21 cellular contexts compared by ENCODE assay signal in the genomic region with DNA sequence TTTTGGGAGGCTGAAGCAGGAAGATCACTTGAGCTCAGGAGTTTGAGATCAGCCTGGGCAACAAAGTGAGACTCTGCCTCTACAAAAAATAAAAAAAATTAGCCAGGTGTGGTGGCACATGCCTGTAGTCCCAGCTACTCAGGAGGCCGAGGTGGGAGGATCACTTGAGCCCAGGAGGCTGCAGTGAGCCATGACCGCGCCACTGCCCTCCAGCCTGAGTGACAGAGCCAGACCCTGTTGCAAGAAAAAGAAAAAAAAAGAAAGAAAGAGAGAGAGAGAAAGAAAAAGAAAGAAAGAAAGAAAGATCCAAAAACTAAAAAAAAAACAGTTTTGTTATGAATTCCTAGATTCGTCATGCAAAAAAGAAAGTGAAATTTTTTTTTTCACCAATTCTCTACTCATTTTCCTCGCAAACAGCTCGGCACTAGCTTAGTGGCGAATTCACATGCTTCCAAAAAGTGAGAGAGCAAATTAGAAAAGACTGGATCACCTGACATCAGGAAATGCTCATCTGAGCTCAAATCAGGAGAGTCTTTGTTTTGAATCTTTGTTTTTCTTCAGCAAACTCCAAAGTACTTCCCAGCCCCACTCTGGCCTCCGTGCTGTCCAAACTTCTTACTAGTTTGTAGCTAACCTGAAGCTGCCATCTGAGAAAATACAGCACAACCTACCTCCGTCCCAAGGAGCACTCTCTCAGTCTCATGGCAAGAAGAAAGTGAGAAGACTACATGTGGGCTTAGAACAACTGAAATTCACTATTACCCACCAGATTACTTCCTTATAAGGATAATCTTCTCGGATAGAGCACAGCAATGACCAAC. TPM values are rescaled to one million over a fixed set of nuclear protein-coding genes. Genes with fewer than 3 reads are reported as not detected.
A peak's percentile ranks its signal among the peaks of the same experiment; 100 is the strongest.
DNase-seq lines count a peak whose midpoint lies in the region; ATAC-seq, FAIRE-seq and TF ChIP-seq lines count a peak whose summit lies in the region.
"Had no signal": no experiment of that assay in that cellular context is flagged by ENCODE, and none has a peak within 500 bp of the region (broad histone marks: within the 10 kb centered on the region; RNA-seq: fewer than 3 reads in every experiment).

No MANE protein-coding gene starts in this region.

- DNase-seq in HFFc6 (no peak), K562 (ENCODE audit: extremely low read depth in 1 of 4, low spot score in 3 of 4) (no peak), type B pancreatic cell (ENCODE audit: extremely low spot score, unreplicated experiment) (no peak), NCI-H128 (lab: John Stamatoyannopoulos, UW; ENCODE audit: unreplicated experiment) (no peak)
- DNase-seq in activated naive CD4-positive, alpha-beta T cell treated with anti-CD3 and anti-CD28 coated beads for 36 hours, result no peak
- DNase-seq: ACHN; activated CD4-positive, alpha-beta T cell treated with anti-CD3 and anti-CD28 coated beads for 1 hour; activated CD8-positive, alpha-beta memory T cell treated with anti-CD3 and anti-CD28 coated beads, Interleukin-2, amount 50 U/mL, for 48 hours; activated naive CD4-positive, alpha-beta T cell treated with anti-CD3 and anti-CD28 coated beads, Interleukin-2, amount 10 ng/mL, durations not matched to agents 7 days and 5 days; CD8-positive, alpha-beta T cell; islet precursor cell; naive thymus-derived CD8-positive, alpha-beta T cell; NCI-H2107; NCI-H526; stomach had no signal

- no peaks in the 10 kb centered on the region for H4K20me1 ChIP-seq in K562 (replicated peaks; ENCODE audit: control insufficient read depth, insufficient read depth, low read length)

- TF ChIP-seq CTCF in HFFc6 (IDR thresholded peaks at IDR 0.05) (no peak), K562 (IDR thresholded peaks at IDR 0.05 in 2 of 3, conservative IDR thresholded peaks at IDR 0.05 in 1 of 3; ENCODE audit: insufficient read depth in 2 of 3, low read depth in 1 of 3, low read length in 3 of 3) (no peak), nephron (IDR thresholded peaks at IDR 0.05; ENCODE audit: unreplicated experiment in 3 of 3) (no peak), type B pancreatic cell (conservative IDR thresholded peaks at IDR 0.05) (no peak)

- CTCF ChIA-PET in K562 (lab: Yijun Ruan, JAX; ENCODE audit: low intra/inter-chr PET ratio), result no interaction called here
- CTCF ChIA-PET in activated naive CD4-positive, alpha-beta T cell treated with anti-CD3 and anti-CD28 coated beads for 36 hours (lab: Charles Lee), result interaction anchor here (0.7 to 1.6 kb wide), 5 partner anchors 8 to 179 kb away, joined by 3 to 10 read pairs (median 4); no protein-coding TSS in a partner anchor

- WGBS in K562 (ENCODE audit: insufficient coverage, low coverage, missing lambda C conversion rate), result 1% methylated on average over 9 of the region's 10 CpGs

- H3K9me3 Mint-ChIP-seq in HFFc6 (no peaks in the 10 kb centered on the region; the same call in 1 of the 2 replicates), nephron (peaks cover 12% of the 10 kb centered on the region), type B pancreatic cell (no peaks in the 10 kb centered on the region)
- H3K9me3 Mint-ChIP-seq in activated naive CD4-positive, alpha-beta T cell treated with anti-CD3 and anti-CD28 coated beads for 36 hours, result peaks cover 2% of the 10 kb centered on the region
- H3K9me3 Mint-ChIP-seq: activated naive CD4-positive, alpha-beta T cell treated with anti-CD3 and anti-CD28 coated beads, Interleukin-2, amount 10 ng/mL, durations not matched to agents 7 days and 5 days had no signal

- H3K9me1 ChIP-seq in K562 (ENCODE audit: control insufficient read depth, insufficient read depth, low read length), result no peaks in the 10 kb centered on the region

- no TSS peak for BruUV-seq in K562 (replicated peaks; lab: Mats Ljungman, UMichigan)

- peak overlapping the region; percentile 42 for H3K4me3 Mint-ChIP-seq in HFFc6
- peak overlapping the region in 1 of 3 experiments; percentile 4 for H3K4me3 Mint-ChIP-seq in nephron
- no peak overlapping the region for H3K4me3 Mint-ChIP-seq in activated naive CD4-positive, alpha-beta T cell treated with anti-CD3 and anti-CD28 coated beads for 36 hours
- no peak overlapping the region for H3K4me3 Mint-ChIP-seq in type B pancreatic cell
- H3K4me3 Mint-ChIP-seq: activated naive CD4-positive, alpha-beta T cell treated with anti-CD3 and anti-CD28 coated beads, Interleukin-2, amount 10 ng/mL, durations not matched to agents 7 days and 5 days; brain; CD8-positive, alpha-beta T cell had no signal

- H3K27me3 ChIP-seq in ACC112 (ENCODE audit: insufficient read depth, low read length) (no peaks in the 10 kb centered on the region), K562 (ENCODE audit: control insufficient read depth in 2 of 2, insufficient read depth in 2 of 2, low read length in 2 of 2) (no peaks in the 10 kb centered on the region)
- H3K27me3 ChIP-seq: stomach had no signal

- peak overlapping the region; percentile 97 for H2AFZ ChIP-seq in ACC112 (ENCODE audit: low read length, unreplicated experiment)
- H2AFZ ChIP-seq in K562 (ENCODE audit: low read depth, low read length), result 0 out of 2 replicates have a peak overlapping the region, but pooled peaks have one; percentile 14

- intact Hi-C loops in K562 (cut with micrococcal nuclease), result no loop called here
- intact Hi-C loops in activated naive CD4-positive, alpha-beta T cell treated with anti-CD3 and anti-CD28 coated beads for 36 hours (cut with micrococcal nuclease), result no loop called here

- H3K4me1 ChIP-seq in ACC112 (ENCODE audit: control insufficient read depth, insufficient read depth, low read length, unreplicated experiment) (no peaks in the 10 kb centered on the region), K562 (replicated peaks in 1 of 2; ENCODE audit: control insufficient read depth in 2 of 2, insufficient read depth in 2 of 2, low read length in 2 of 2) (no peaks in the 10 kb centered on the region)
- H3K4me1 ChIP-seq: stomach had no signal

- H3K9me3 ChIP-seq in K562 (replicated peaks; ENCODE audit: control insufficient read depth, insufficient read depth, low read depth, low read length), result no peaks in the 10 kb centered on the region
- H3K9me3 ChIP-seq: stomach had no signal

- H3K79me2 ChIP-seq in ACC112 (ENCODE audit: control insufficient read depth, insufficient read depth, low read length, unreplicated experiment), result no peaks in the 10 kb centered on the region
- no peaks in the 10 kb centered on the region for H3K79me2 ChIP-seq in K562 (ENCODE audit: control insufficient read depth, insufficient read depth, low read length)

- no peak for TF ChIP-seq EP300 in K562 (IDR thresholded peaks at IDR 0.05; ENCODE audit: low read length)

- no peak for FAIRE-seq in K562 (lab: Jason Lieb, UNC)
- FAIRE-seq: HTR-8/SVneo had no signal

- H3K4me1 Mint-ChIP-seq in HFFc6 (ENCODE audit: low read depth) (no peaks in the 10 kb centered on the region), nephron (peaks cover 6% of the 10 kb centered on the region), type B pancreatic cell (ENCODE audit: unreplicated experiment) (no peaks in the 10 kb centered on the region)
- peaks cover 5% of the 10 kb centered on the region for H3K4me1 Mint-ChIP-seq in activated naive CD4-positive, alpha-beta T cell treated with anti-CD3 and anti-CD28 coated beads for 36 hours (ENCODE audit: low read depth)
- H3K4me1 Mint-ChIP-seq: activated naive CD4-positive, alpha-beta T cell treated with anti-CD3 and anti-CD28 coated beads, Interleukin-2, amount 10 ng/mL, durations not matched to agents 7 days and 5 days; brain had no signal

- H3K4me3 ChIP-seq in ACC112 (ENCODE audit: low read depth, low read length) (peak overlapping the region; percentile 67), K562 (no peak overlapping the region)
- H3K4me3 ChIP-seq: lung, stomach had no signal

- ATAC-seq in K562 (peak; percentile 63; the same call in 2 of the 3 replicates), GM21526 (IDR thresholded peaks at IDR 0.05; ENCODE audit: low FRiP score, unreplicated experiment) (no peak)
- ATAC-seq: CD8-positive, alpha-beta T cell; naive thymus-derived CD8-positive, alpha-beta T cell had no signal

- POLR2A ChIA-PET in K562 (lab: Yijun Ruan, JAX), result interaction anchor here (0.7 to 1.6 kb wide), 3 partner anchors 14 to 143 kb away, joined by 3 to 4 read pairs (median 3); no protein-coding TSS in a partner anchor

- peaks cover 15% of the 10 kb centered on the region for H3K27me3 Mint-ChIP-seq in HFFc6 (ENCODE audit: insufficient read depth)
- H3K27me3 Mint-ChIP-seq in nephron (ENCODE audit: low read depth), result no peaks in the 10 kb centered on the region
- no peaks in the 10 kb centered on the region for H3K27me3 Mint-ChIP-seq in activated naive CD4-positive, alpha-beta T cell treated with anti-CD3 and anti-CD28 coated beads for 36 hours (ENCODE audit: low read depth)
- H3K27me3 Mint-ChIP-seq in type B pancreatic cell, result no peaks in the 10 kb centered on the region
- H3K27me3 Mint-ChIP-seq: naive thymus-derived CD8-positive, alpha-beta T cell had no signal

- H3K4me2 ChIP-seq in K562 (ENCODE audit: insufficient read depth, low read length), result no peak overlapping the region

- H3K9ac ChIP-seq in K562 (ENCODE audit: insufficient read depth in 1 of 2, low read depth in 2 of 2, low read length in 2 of 2), result no peak overlapping the region

- no peak overlapping the region for H3K27ac ChIP-seq in ACC112 (ENCODE audit: low read depth, low read length)
- no peak overlapping the region for H3K27ac ChIP-seq in K562 (ENCODE audit: extremely low read depth, low read depth, low read length)
- H3K27ac ChIP-seq: stomach had no signal

- no peak overlapping the region for H3K27ac Mint-ChIP-seq in HFFc6
- H3K27ac Mint-ChIP-seq in nephron, result peak overlapping the region; percentile 15 to 66 (median 65)
- H3K27ac Mint-ChIP-seq in activated naive CD4-positive, alpha-beta T cell treated with anti-CD3 and anti-CD28 coated beads for 36 hours, result no peak overlapping the region
- no peak overlapping the region for H3K27ac Mint-ChIP-seq in type B pancreatic cell
- H3K27ac Mint-ChIP-seq: activated naive CD4-positive, alpha-beta T cell treated with anti-CD3 and anti-CD28 coated beads, Interleukin-2, amount 10 ng/mL, durations not matched to agents 7 days and 5 days; brain; CD8-positive, alpha-beta T cell; naive thymus-derived CD8-positive, alpha-beta T cell had no signal

- H3K36me3 Mint-ChIP-seq in HFFc6 (ENCODE audit: low read depth), result no peaks in the 10 kb centered on the region
- peaks cover 7% of the 10 kb centered on the region for H3K36me3 Mint-ChIP-seq in nephron (ENCODE audit: low read depth)
- H3K36me3 Mint-ChIP-seq in activated naive CD4-positive, alpha-beta T cell treated with anti-CD3 and anti-CD28 coated beads for 36 hours (ENCODE audit: low read depth), result no peaks in the 10 kb centered on the region
- H3K36me3 Mint-ChIP-seq in type B pancreatic cell, result no peaks in the 10 kb centered on the region
- H3K36me3 Mint-ChIP-seq: activated naive CD4-positive, alpha-beta T cell treated with anti-CD3 and anti-CD28 coated beads, Interleukin-2, amount 10 ng/mL, durations not matched to agents 7 days and 5 days; brain; CD8-positive, alpha-beta T cell had no signal

- no peak for TF ChIP-seq POLR2A in K562 (conservative IDR thresholded peaks at IDR 0.05)

- no peak for TF ChIP-seq RAD21 in K562 (CRISPR knock-in tag; conservative IDR thresholded peaks at IDR 0.05 in 1 of 2, IDR thresholded peaks at IDR 0.05 in 1 of 2)

- in situ Hi-C loops in K562 (cut with MboI), result no loop called here

- H3K36me3 ChIP-seq in ACC112 (ENCODE audit: insufficient read depth, low read length) (no peaks in the 10 kb centered on the region), K562 (ENCODE audit: control insufficient read depth, insufficient read depth, low read length) (no peaks in the 10 kb centered on the region)
- H3K36me3 ChIP-seq: stomach had no signal

RNA-seq across cellular contexts. Expression of gene IPCEF1, which starts 27.0 kb away (rescaled TPM):
- total RNA-seq in HFFc6 (2021; fragmentation: NEBNext Ultra II Directional; extraction: Animal tissue kit (Norgen Biotek cat#: 25700)), result under 1 TPM in 1 of 6 experiments, not detected in 5; 0.31 TPM
- not detected in 2 replicates for total RNA-seq in K562 (2011; cell fraction: chromatin; rRNA removed; ENCODE audit: low replicate concordance)
- total RNA-seq in K562 (2011; cell fraction: nucleolus; rRNA removed), result not detected in 2 replicates
- total RNA-seq in K562 (2011; cell fraction: nucleoplasm; rRNA removed), result not detected in 2 replicates
- total RNA-seq in K562 (2014; rRNA removed), result not detected in 2 replicates
- not detected in 2 replicates for total RNA-seq in K562 (2014; rRNA removed; fragmentation: Illumina TruSeq; extraction: Trizol)
- 0.14 TPM in 1 of 2 replicates, not detected in the other for total RNA-seq in K562 (2015; rRNA removed; fragmentation: Illumina TruSeq; extraction: Trizol)
- 0.02 and 0.18 TPM in 2 replicates for total RNA-seq in K562 (2021)
- not detected in 2 replicates for polyA plus RNA-seq in K562 (2011; rRNA removed)
- 0.10 TPM in 1 of 2 replicates, not detected in the other for polyA plus RNA-seq in K562 (2011; cell fraction: cytosol; rRNA removed)
- polyA plus RNA-seq in K562 (2011; cell fraction: nucleus; rRNA removed), result not detected in 2 replicates
- not detected in 2 replicates for polyA plus RNA-seq in K562 (2012)
- not detected in 2 replicates for polyA plus RNA-seq in K562 (2014; fragmentation: Illumina TruSeq; extraction: Trizol)
- not detected for polyA plus RNA-seq in K562 (2014; fragmentation: Nextera tagmentation; extraction: Ambion mirVana)
- not detected in 2 replicates for polyA plus RNA-seq in K562 (2014; rRNA removed)
- 0.11 and 0.18 TPM in 2 replicates for polyA minus RNA-seq in K562 (2011; rRNA and poly(A)+ RNA removed)
- not detected in 2 replicates for polyA minus RNA-seq in K562 (2011; cell fraction: cytosol; rRNA and poly(A)+ RNA removed)
- polyA minus RNA-seq in K562 (2011; cell fraction: nucleus; rRNA and poly(A)+ RNA removed), result not detected in 2 replicates
- total RNA-seq in activated naive CD4-positive, alpha-beta T cell treated with anti-CD3 and anti-CD28 coated beads for 36 hours, result 10 to 100 TPM; 24.4 to 25.2 TPM
- 0.40 and 1.0 TPM in 2 replicates for total RNA-seq in type B pancreatic cell (ENCODE audit: low replicate concordance)

Comparison
In these comparisons a context has a peak if more than half of its experiments do, and no peak if none do; other contexts are left out.
1. H3K27ac Mint-ChIP-seq: peak in nephron (3 of 3); none in HFFc6 (single experiment), activated naive CD4-positive, alpha-beta T cell treated with anti-CD3 and anti-CD28 coated beads for 36 hours (single experiment) and type B pancreatic cell (single experiment).
2. RNA of gene IPCEF1, which starts 27.0 kb away (total RNA-seq): 24.4 to 25.2 TPM in activated naive CD4-positive, alpha-beta T cell treated with anti-CD3 and anti-CD28 coated beads for 36 hours; 0.40 to 1.0 TPM in type B pancreatic cell, 0.02 to 0.18 TPM in K562 and 0.31 TPM in HFFc6; every median in the first group is over 10 times any median in the second.